Comparison of ENCODE assay signal across 10 cellular contexts in genomic region chr15:58731756-58732535, GRCh38. TPM values are rescaled to one million over a fixed set of nuclear protein-coding genes. Genes with fewer than 3 reads are reported as not detected.
DNase-seq lines count a peak whose midpoint lies in the region; ATAC-seq and TF ChIP-seq lines count a peak whose summit lies in the region.
"Had no signal": no experiment of that assay in that cellular context is flagged by ENCODE, and none has a peak within 500 bp of the region (broad histone marks: within the 10 kb centered on the region; RNA-seq: fewer than 3 reads in every experiment).

No MANE protein-coding gene starts in this region.

- peaks cover 39% of the 10 kb centered on the region for H3K4me1 Mint-ChIP-seq in T-helper 2 cell treated with Interferon-gamma antibody and Interleukin-4, amounts not matched to agents 5 μg/mL and 100 μg/mL, for 36 hours (ENCODE audit: low read depth)
- H3K4me1 Mint-ChIP-seq in activated T-helper 17 cell treated with anti-CD3 and anti-CD28 coated beads, Interleukin-2, amount 50 U/mL, for 72 hours, result peaks cover 32% of the 10 kb centered on the region
- H3K4me1 Mint-ChIP-seq in activated CD4-positive, alpha-beta memory T cell treated with anti-CD3 and anti-CD28 coated beads, Interleukin-2, amount 10 ng/mL, durations not matched to agents 7 days and 5 days, result peaks cover 27% of the 10 kb centered on the region

- peak; percentile 39 for ATAC-seq in activated T-helper 17 cell treated with anti-CD3 and anti-CD28 coated beads, Interleukin-2, amount 50 U/mL, for 72 hours (replicated peaks)
- no peak for ATAC-seq in HG03139 (IDR thresholded peaks at IDR 0.05; ENCODE audit: unreplicated experiment)

- peaks cover 24% of the 10 kb centered on the region for H3K36me3 Mint-ChIP-seq in T-helper 2 cell treated with Interferon-gamma antibody and Interleukin-4, amounts not matched to agents 5 μg/mL and 100 μg/mL, for 36 hours (ENCODE audit: low read depth)
- peaks cover 27% of the 10 kb centered on the region for H3K36me3 Mint-ChIP-seq in activated T-helper 17 cell treated with anti-CD3 and anti-CD28 coated beads, Interleukin-2, amount 50 U/mL, for 72 hours (ENCODE audit: low read depth)
- H3K36me3 Mint-ChIP-seq in activated CD4-positive, alpha-beta memory T cell treated with anti-CD3 and anti-CD28 coated beads, Interleukin-2, amount 10 ng/mL, durations not matched to agents 7 days and 5 days (ENCODE audit: low read depth), result peaks cover 27% of the 10 kb centered on the region

- H3K4me3 Mint-ChIP-seq in T-helper 2 cell treated with Interferon-gamma antibody and Interleukin-4, amounts not matched to agents 5 μg/mL and 100 μg/mL, for 36 hours, result no peak overlapping the region
- no peak overlapping the region for H3K4me3 Mint-ChIP-seq in activated T-helper 17 cell treated with anti-CD3 and anti-CD28 coated beads, Interleukin-2, amount 50 U/mL, for 72 hours
- H3K4me3 Mint-ChIP-seq in activated CD4-positive, alpha-beta memory T cell treated with anti-CD3 and anti-CD28 coated beads, Interleukin-2, amount 10 ng/mL, durations not matched to agents 7 days and 5 days, result no peak overlapping the region
- H3K4me3 Mint-ChIP-seq: T-helper 1 cell treated with Interleukin-12 subunit alpha and Interleukin-12 subunit beta and Interleukin-4 antibody, amounts not matched to agents 30 μg/mL and 1 μg/mL, for 36 hours had no signal

- POLR2A ChIA-PET in activated CD4-positive, alpha-beta memory T cell treated with anti-CD3 and anti-CD28 coated beads, Interleukin-2, amount 10 ng/mL, durations not matched to agents 7 days and 5 days (lab: Charles Lee), result interaction anchor here (0.8 kb wide), 1 partner anchor 399 kb away, joined by 3 read pairs; no protein-coding TSS in a partner anchor

- H3K4me3 ChIP-seq in right atrium auricular region, result no peak overlapping the region

- no peaks in the 10 kb centered on the region for H3K9me3 ChIP-seq in right atrium auricular region

- H3K4me1 ChIP-seq in right atrium auricular region, result peaks cover 0 to 44% of the 10 kb centered on the region in 2 donors

- no peak for DNase-seq in T-helper 2 cell treated with Interferon-gamma antibody and Interleukin-4, amounts not matched to agents 5 μg/mL and 100 μg/mL, for 36 hours (ENCODE audit: low spot score)
- DNase-seq in T-helper 2 cell (no peak), right atrium auricular region (ENCODE audit: low spot score) (no peak), stromal cell of bone marrow (ENCODE audit: low read depth) (peak; percentile 54)
- no peak for DNase-seq in activated CD4-positive, alpha-beta memory T cell treated with anti-CD3 and anti-CD28 coated beads, Interleukin-2, amount 10 ng/mL, durations not matched to agents 7 days and 5 days
- no peak for DNase-seq in stimulated activated CD4-positive, alpha-beta T cell treated with anti-CD3 and anti-CD28 coated beads, Interleukin-2, amount 100 ng/mL, for 24 hours

- no peaks in the 10 kb centered on the region for H3K27me3 ChIP-seq in right atrium auricular region

- H3K27ac ChIP-seq in right atrium auricular region, result peak overlapping the region; percentile 29 to 61
- H3K27ac ChIP-seq: 22Rv1 had no signal

- H3K9me3 Mint-ChIP-seq in T-helper 2 cell treated with Interferon-gamma antibody and Interleukin-4, amounts not matched to agents 5 μg/mL and 100 μg/mL, for 36 hours, result no peaks in the 10 kb centered on the region
- no peaks in the 10 kb centered on the region for H3K9me3 Mint-ChIP-seq in activated T-helper 17 cell treated with anti-CD3 and anti-CD28 coated beads, Interleukin-2, amount 50 U/mL, for 72 hours
- H3K9me3 Mint-ChIP-seq in activated CD4-positive, alpha-beta memory T cell treated with anti-CD3 and anti-CD28 coated beads, Interleukin-2, amount 10 ng/mL, durations not matched to agents 7 days and 5 days, result no peaks in the 10 kb centered on the region
- H3K9me3 Mint-ChIP-seq: T-helper 1 cell treated with Interleukin-12 subunit alpha and Interleukin-12 subunit beta and Interleukin-4 antibody, amounts not matched to agents 30 μg/mL and 1 μg/mL, for 36 hours had no signal

- CTCF ChIA-PET in activated CD4-positive, alpha-beta memory T cell treated with anti-CD3 and anti-CD28 coated beads, Interleukin-2, amount 10 ng/mL, durations not matched to agents 7 days and 5 days (lab: Charles Lee), result no interaction called here

- H3K27ac Mint-ChIP-seq in T-helper 2 cell treated with Interferon-gamma antibody and Interleukin-4, amounts not matched to agents 5 μg/mL and 100 μg/mL, for 36 hours, result peak overlapping the region; percentile 29
- H3K27ac Mint-ChIP-seq in activated T-helper 17 cell treated with anti-CD3 and anti-CD28 coated beads, Interleukin-2, amount 50 U/mL, for 72 hours, result no peak overlapping the region
- H3K27ac Mint-ChIP-seq in activated CD4-positive, alpha-beta memory T cell treated with anti-CD3 and anti-CD28 coated beads, Interleukin-2, amount 10 ng/mL, durations not matched to agents 7 days and 5 days, result no peak overlapping the region
- H3K27ac Mint-ChIP-seq: T-helper 1 cell treated with Interleukin-12 subunit alpha and Interleukin-12 subunit beta and Interleukin-4 antibody, amounts not matched to agents 30 μg/mL and 1 μg/mL, for 36 hours had no signal

- no peak for TF ChIP-seq CTCF in right atrium auricular region (IDR thresholded peaks at IDR 0.05)

- no peaks in the 10 kb centered on the region for H3K27me3 Mint-ChIP-seq in T-helper 2 cell treated with Interferon-gamma antibody and Interleukin-4, amounts not matched to agents 5 μg/mL and 100 μg/mL, for 36 hours (ENCODE audit: low read depth)
- no peaks in the 10 kb centered on the region for H3K27me3 Mint-ChIP-seq in activated T-helper 17 cell treated with anti-CD3 and anti-CD28 coated beads, Interleukin-2, amount 50 U/mL, for 72 hours
- no peaks in the 10 kb centered on the region for H3K27me3 Mint-ChIP-seq in activated CD4-positive, alpha-beta memory T cell treated with anti-CD3 and anti-CD28 coated beads, Interleukin-2, amount 10 ng/mL, durations not matched to agents 7 days and 5 days

- H3K36me3 ChIP-seq in right atrium auricular region, result no peaks in the 10 kb centered on the region

RNA-seq across cellular contexts. Expression of gene ADAM10, which starts 17.6 kb away (rescaled TPM):
- total RNA-seq in activated T-helper 17 cell treated with anti-CD3 and anti-CD28 coated beads, Interleukin-2, amount 50 U/mL, for 72 hours, result 10 to 100 TPM; 85.3 to 93.0 TPM
- 10 to 100 TPM; 40.8 to 42.0 TPM for total RNA-seq in right atrium auricular region
- total RNA-seq in activated CD4-positive, alpha-beta memory T cell treated with anti-CD3 and anti-CD28 coated beads, Interleukin-2, amount 10 ng/mL, durations not matched to agents 7 days and 5 days, result 100 to 1,000 TPM; 147 to 150 TPM

RNA-seq across cellular contexts. Expression of gene MINDY2, which starts 39.2 kb away (rescaled TPM):
- 10 to 100 TPM; 17.2 to 33.0 TPM for total RNA-seq in activated T-helper 17 cell treated with anti-CD3 and anti-CD28 coated beads, Interleukin-2, amount 50 U/mL, for 72 hours
- 10 to 100 TPM; 20.1 to 30.0 TPM for total RNA-seq in right atrium auricular region
- total RNA-seq in activated CD4-positive, alpha-beta memory T cell treated with anti-CD3 and anti-CD28 coated beads, Interleukin-2, amount 10 ng/mL, durations not matched to agents 7 days and 5 days, result 10 to 100 TPM; 17.3 to 18.0 TPM
